Comparison of ENCODE assay signal across 9 cellular contexts in genomic region chr21:42061866-42062542, GRCh38. TPM values are rescaled to one million over a fixed set of nuclear protein-coding genes. Genes with fewer than 3 reads are reported as not detected.
A peak's percentile ranks its signal among the peaks of the same experiment; 100 is the strongest.
DNase-seq lines count a peak whose midpoint lies in the region; ATAC-seq and TF ChIP-seq lines count a peak whose summit lies in the region.
"Had no signal": no experiment of that assay in that cellular context is flagged by ENCODE, and none has a peak within 500 bp of the region (broad histone marks: within the 10 kb centered on the region; RNA-seq: fewer than 3 reads in every experiment).

No MANE protein-coding gene starts in this region.

- intact Hi-C loops in left ventricle myocardium inferior (cut with micrococcal nuclease) (no loop called here), cardiac septum (cut with DNase I) (no loop called here)

- no peak for DNase-seq in left ventricle myocardium inferior
- DNase-seq in cardiac septum (ENCODE audit: low spot score) = no peak
- peak; percentile 54 to 66 for DNase-seq in activated CD4-positive, alpha-beta T cell treated with anti-CD3 and anti-CD28 coated beads, Interleukin-2, amount 50 U/mL, for 48 hours
- DNase-seq in GOT3 (lab: John Stamatoyannopoulos, UW) = no peak
- no peak for DNase-seq in DMS53 treated with DMSO at 0.1 percent for 48 hours (lab: John Stamatoyannopoulos, UW; ENCODE audit: unreplicated experiment)
- DNase-seq in D341Med (ENCODE audit: low spot score) = no peak

- H3K36me3 ChIP-seq in left ventricle myocardium inferior = no peaks in the 10 kb centered on the region
- H3K36me3 ChIP-seq in neutrophil = no peaks in the 10 kb centered on the region

- H3K27ac ChIP-seq in left ventricle myocardium inferior (replicated peaks) (peak overlapping the region; percentile 33), neutrophil (peak overlapping the region; percentile 39)

- peak; percentile 28 for ATAC-seq in HG03520 (IDR thresholded peaks at IDR 0.05; ENCODE audit: unreplicated experiment)

- H3K9me3 ChIP-seq in left ventricle myocardium inferior (replicated peaks) (no peaks in the 10 kb centered on the region), neutrophil (no peaks in the 10 kb centered on the region)

- peaks cover 89% of the 10 kb centered on the region for H3K27me3 ChIP-seq in left ventricle myocardium inferior (ENCODE audit: low read depth)
- H3K27me3 ChIP-seq in neutrophil = peaks cover 42% of the 10 kb centered on the region

- no peak for TF ChIP-seq CTCF in left ventricle myocardium inferior (IDR thresholded peaks at IDR 0.05; ENCODE audit: borderline replicate concordance)
- TF ChIP-seq CTCF in neutrophil (IDR thresholded peaks at IDR 0.05) = no peak

- H3K4me3 ChIP-seq in left ventricle myocardium inferior (no peak overlapping the region), neutrophil (ENCODE audit: low read depth in 1 of 2, low read length in 1 of 2) (no peak overlapping the region)

- peaks cover 8% of the 10 kb centered on the region for H3K4me1 ChIP-seq in left ventricle myocardium inferior
- H3K4me1 ChIP-seq in neutrophil (ENCODE audit: control insufficient read depth in 1 of 2, insufficient read depth in 1 of 2, low read depth in 1 of 2, low read length in 1 of 2) = peaks cover 22 to 29% of the 10 kb centered on the region in 2 experiments

RNA-seq across cellular contexts. Expression of gene UMODL1, which starts 9.1 kb away (rescaled TPM):
- total RNA-seq in left ventricle myocardium inferior (0.08 TPM), cardiac septum (not detected)
- total RNA-seq: astrocyte had no signal

RNA-seq across cellular contexts. Expression of gene ZBTB21, which starts 51.8 kb away (rescaled TPM):
- 4.9 TPM for total RNA-seq in left ventricle myocardium inferior
- total RNA-seq in cardiac septum = 7.8 TPM

Comparison
In these comparisons a context has a peak if more than half of its experiments do, and no peak if none do; other contexts are left out.
1. DNase-seq: peak in activated CD4-positive, alpha-beta T cell treated with anti-CD3 and anti-CD28 coated beads, Interleukin-2, amount 50 U/mL, for 48 hours (2 of 2); none in left ventricle myocardium inferior (single experiment), cardiac septum (single experiment), GOT3 (single experiment), DMS53 treated with DMSO at 0.1 percent for 48 hours (single experiment) and D341Med (single experiment).